ENCODE assay signal across 20 cellular contexts in genomic region chr16:5461141-5461540, GRCh38.
A peak's percentile ranks its signal among the peaks of the same experiment; 100 is the strongest.
DNase-seq lines count a peak whose midpoint lies in the region; ATAC-seq and TF ChIP-seq lines count a peak whose summit lies in the region.
"Had no signal": no experiment of that assay in that cellular context is flagged by ENCODE, and none has a peak within 500 bp of the region (broad histone marks: within the 10 kb centered on the region; RNA-seq: fewer than 3 reads in every experiment).

No MANE protein-coding gene starts in this region.

- no peak overlapping the region for H2AFZ ChIP-seq in SK-N-SH (ENCODE audit: low read depth)

- H3K36me3 Mint-ChIP-seq in activated CD4-positive, alpha-beta T cell treated with anti-CD3 and anti-CD28 coated beads, Interleukin-2, amount 10 ng/mL, durations not matched to agents 24 days and 14 days (ENCODE audit: low read depth) = no peaks in the 10 kb centered on the region
- H3K36me3 Mint-ChIP-seq: CD14-positive monocyte; CD4-positive, alpha-beta memory T cell had no signal

- POLR2A ChIA-PET in SK-N-SH (lab: Yijun Ruan, JAX) = interaction anchor here (0.9 kb wide), 1 partner anchor 48 kb away, joined by 3 read pairs; no protein-coding TSS in a partner anchor

- no peaks in the 10 kb centered on the region for H3K4me1 Mint-ChIP-seq in activated CD4-positive, alpha-beta T cell treated with anti-CD3 and anti-CD28 coated beads, Interleukin-2, amount 10 ng/mL, durations not matched to agents 24 days and 14 days
- H3K4me1 Mint-ChIP-seq: CD14-positive monocyte; CD4-positive, alpha-beta memory T cell had no signal

- TF ChIP-seq RAD21 in SK-N-SH (IDR thresholded peaks at IDR 0.05; ENCODE audit: low read length) = no peak

- ATAC-seq in SK-N-SH treated with all-trans-retinoic acid at 6 μM for 48 hours = no peak; the same call in 2 of the 3 replicates
- ATAC-seq: A549, GM12878, HepG2 had no signal

- TF ChIP-seq CTCF in SK-N-SH (IDR thresholded peaks at IDR 0.05) = no peak

- no peaks in the 10 kb centered on the region for H3K9me3 ChIP-seq in SK-N-SH
- H3K9me3 ChIP-seq: A549, BLaER1 had no signal

- no peaks in the 10 kb centered on the region for H3K79me2 ChIP-seq in SK-N-SH (ENCODE audit: insufficient read depth)

- DNase-seq in SK-N-SH (peak; percentile 41), caudate nucleus (lab: John Stamatoyannopoulos, UW) (peak in 46 of 61 donors; percentile 6 to 88 (median 52)), putamen (ENCODE audit: low spot score) (peak; percentile 55), SKM-1 (lab: John Stamatoyannopoulos, UW; ENCODE audit: unreplicated experiment) (no peak)
- DNase-seq in stimulated activated naive CD4-positive, alpha-beta T cell (lab: John Stamatoyannopoulos, UW) = no peak
- no peak for DNase-seq in activated CD4-positive, alpha-beta T cell treated with anti-CD3 and anti-CD28 coated beads, Interleukin-2, amount 10 ng/mL, durations not matched to agents 24 days and 14 days
- DNase-seq: AML-193; CD4-positive, alpha-beta memory T cell; DMS153; DND-41; EL; H9 had no signal

- CTCF ChIA-PET in SK-N-SH (lab: Yijun Ruan, JAX) = interaction anchor here (0.5 to 2.4 kb wide), 5 partner anchors 19 to 221 kb away, joined by 3 to 12 read pairs (median 3); no protein-coding TSS in a partner anchor

- intact Hi-C loops in activated CD4-positive, alpha-beta T cell treated with anti-CD3 and anti-CD28 coated beads, Interleukin-2, amount 10 ng/mL, durations not matched to agents 24 days and 14 days (cut with micrococcal nuclease) = no loop called here

- H3K27me3 Mint-ChIP-seq in activated CD4-positive, alpha-beta T cell treated with anti-CD3 and anti-CD28 coated beads, Interleukin-2, amount 10 ng/mL, durations not matched to agents 24 days and 14 days = no peaks in the 10 kb centered on the region

- 5% methylated on average over 8 of the region's 8 CpGs for WGBS in SK-N-SH (ENCODE audit: low lambda C conversion rate)

- no peaks in the 10 kb centered on the region for H3K9me3 Mint-ChIP-seq in activated CD4-positive, alpha-beta T cell treated with anti-CD3 and anti-CD28 coated beads, Interleukin-2, amount 10 ng/mL, durations not matched to agents 24 days and 14 days
- H3K9me3 Mint-ChIP-seq: H9 had no signal

- H3K4me1 ChIP-seq in SK-N-SH (ENCODE audit: control insufficient read depth in 1 of 2, insufficient read depth in 2 of 2, low read depth in 1 of 2, low read length in 1 of 2) = peaks cover 0 to 33% of the 10 kb centered on the region in 2 experiments; a peak in 2 of 4 replicates
- H3K4me1 ChIP-seq: A549, BLaER1 had no signal

- no peaks in the 10 kb centered on the region for H3K36me3 ChIP-seq in SK-N-SH (replicated peaks in 1 of 2; ENCODE audit: control insufficient read depth in 1 of 2, insufficient read depth in 2 of 2, low read length in 1 of 2)
- H3K36me3 ChIP-seq: BLaER1 had no signal

- H3K27me3 ChIP-seq in SK-N-SH (ENCODE audit: insufficient read depth) = no peaks in the 10 kb centered on the region
- H3K27me3 ChIP-seq: BLaER1 had no signal

- TF ChIP-seq EP300 in SK-N-SH (IDR thresholded peaks at IDR 0.05; ENCODE audit: borderline replicate concordance in 1 of 2, low read depth in 1 of 2, low read length in 1 of 2) = no peak

- no peaks in the 10 kb centered on the region for H3K9me2 ChIP-seq in SK-N-SH

- no peaks in the 10 kb centered on the region for H4K20me1 ChIP-seq in SK-N-SH (ENCODE audit: insufficient read depth)
- H4K20me1 ChIP-seq: BLaER1 had no signal

- H3K4me3 ChIP-seq in SK-N-SH (ENCODE audit: low read depth in 2 of 2, low read length in 1 of 2) = no peak overlapping the region
- H3K4me3 ChIP-seq: A549, BLaER1, GM12878 had no signal

- no peak overlapping the region for H3K4me3 Mint-ChIP-seq in activated CD4-positive, alpha-beta T cell treated with anti-CD3 and anti-CD28 coated beads, Interleukin-2, amount 10 ng/mL, durations not matched to agents 24 days and 14 days
- H3K4me3 Mint-ChIP-seq: CD14-positive monocyte; CD4-positive, alpha-beta memory T cell; H9; IgD-negative memory B cell had no signal

- H3K27ac Mint-ChIP-seq in activated CD4-positive, alpha-beta T cell treated with anti-CD3 and anti-CD28 coated beads, Interleukin-2, amount 10 ng/mL, durations not matched to agents 24 days and 14 days = no peak overlapping the region
- H3K27ac Mint-ChIP-seq: CD14-positive monocyte; CD4-positive, alpha-beta memory T cell; IgD-negative memory B cell had no signal

- no peak overlapping the region for H3K4me2 ChIP-seq in SK-N-SH
- H3K4me2 ChIP-seq: A549, BLaER1 had no signal

- no peaks in the 10 kb centered on the region for H3F3A ChIP-seq in SK-N-SH (replicated peaks; ENCODE audit: insufficient read depth)

- H3K27ac ChIP-seq in SK-N-SH (ENCODE audit: low read depth in 2 of 2, low read length in 1 of 2) = peak overlapping the region in 1 of 2 experiments; percentile 95; a peak in 2 of 4 replicates
- no peak overlapping the region for H3K27ac ChIP-seq in caudate nucleus (ENCODE audit: low read depth, low read length)
- H3K27ac ChIP-seq: 22Rv1, A549, BLaER1 had no signal

- no peak overlapping the region for H3K9ac ChIP-seq in SK-N-SH
- H3K9ac ChIP-seq: BLaER1 had no signal

TF ChIP-seq in SK-N-SH, 30 proteins besides CTCF, POLR2A, EP300 and RAD21 (continues in another document):
- no peak for TF ChIP-seq POLR2AphosphoS5 (IDR thresholded peaks at IDR 0.05; ENCODE audit: low read depth, low read length)
- TF ChIP-seq TCF12 (IDR thresholded peaks at IDR 0.05) = no peak
- no peak for TF ChIP-seq NFIC (IDR thresholded peaks at IDR 0.05; ENCODE audit: borderline replicate concordance)
- no peak for TF ChIP-seq FOSL2 (IDR thresholded peaks at IDR 0.05; ENCODE audit: borderline replicate concordance, low read depth)
- no peak for TF ChIP-seq RFX5 (IDR thresholded peaks at IDR 0.05; ENCODE audit: low read length)
- TF ChIP-seq IRF3 (IDR thresholded peaks at IDR 0.05; ENCODE audit: low read depth, low read length) = no peak
- no peak for TF ChIP-seq SIN3A (IDR thresholded peaks at IDR 0.05; ENCODE audit: borderline replicate concordance, low read depth, low read length)

TF ChIP-seq in SK-N-SH treated with all-trans-retinoic acid at 6 μM for 48 hours, 23 proteins besides CTCF, POLR2A, EP300 and RAD21:
- TF ChIP-seq GLIS3 (CRISPR knock-in tag; IDR thresholded peaks at IDR 0.05) (no peak), TSHZ2 (CRISPR knock-in tag; IDR thresholded peaks at IDR 0.05) (no peak), ZNF70 (CRISPR knock-in tag; IDR thresholded peaks at IDR 0.05) (no peak), ZNF565 (CRISPR knock-in tag; conservative IDR thresholded peaks at IDR 0.05; ENCODE audit: low read depth) (no peak), ZNF8 (CRISPR knock-in tag; IDR thresholded peaks at IDR 0.05) (no peak), TCF4 (CRISPR knock-in tag; IDR thresholded peaks at IDR 0.05; ENCODE audit: borderline replicate concordance) (no peak), ESRRG (CRISPR knock-in tag; IDR thresholded peaks at IDR 0.05) (no peak), ZC3H10 (CRISPR knock-in tag; IDR thresholded peaks at IDR 0.05) (no peak), CSRNP3 (CRISPR knock-in tag; IDR thresholded peaks at IDR 0.05) (no peak), CSDC2 (CRISPR knock-in tag; IDR thresholded peaks at IDR 0.05) (no peak), RARB (CRISPR knock-in tag; IDR thresholded peaks at IDR 0.05) (no peak), SNAI2 (CRISPR knock-in tag; IDR thresholded peaks at IDR 0.05) (no peak), ZFP30 (CRISPR knock-in tag; IDR thresholded peaks at IDR 0.05) (no peak), ARNTL (CRISPR knock-in tag; IDR thresholded peaks at IDR 0.05; ENCODE audit: borderline replicate concordance, low read depth) (no peak), TOX (CRISPR knock-in tag; IDR thresholded peaks at IDR 0.05; ENCODE audit: borderline replicate concordance) (no peak), BACH2 (CRISPR knock-in tag; IDR thresholded peaks at IDR 0.05; ENCODE audit: borderline replicate concordance) (no peak), PPARA (CRISPR knock-in tag; IDR thresholded peaks at IDR 0.05; ENCODE audit: borderline replicate concordance) (no peak), OSR1 (CRISPR knock-in tag; IDR thresholded peaks at IDR 0.05) (no peak)
TF ChIP-seq in SK-N-SH treated with all-trans-retinoic acid at 6 μM for 48 hours: peak in this region for 0.

Comparison
In these comparisons a context has a peak if more than half of its experiments do, and no peak if none do; other contexts are left out.
1. DNase-seq: peak in SK-N-SH (single experiment), caudate nucleus (46 of 61) and putamen (single experiment); none in SKM-1 (single experiment), stimulated activated naive CD4-positive, alpha-beta T cell (0 of 6) and activated CD4-positive, alpha-beta T cell treated with anti-CD3 and anti-CD28 coated beads, Interleukin-2, amount 10 ng/mL, durations not matched to agents 24 days and 14 days (single experiment).